ENCODE assay signal across 22 cellular contexts in genomic region chr1:53628286-53628955, GRCh38.
DNase-seq lines count a peak whose midpoint lies in the region; ATAC-seq and TF ChIP-seq lines count a peak whose summit lies in the region.
"Had no signal": no experiment of that assay in that cellular context is flagged by ENCODE, and none has a peak within 500 bp of the region (broad histone marks: within the 10 kb centered on the region; RNA-seq: fewer than 3 reads in every experiment).

No MANE protein-coding gene starts in this region.

- H3K9me3 Mint-ChIP-seq in H9 (no peaks in the 10 kb centered on the region), glutamatergic neuron (ENCODE audit: unreplicated experiment) (peaks cover 15% of the 10 kb centered on the region)
- H3K9me3 Mint-ChIP-seq: CD4-positive, alpha-beta T cell; GM23338 had no signal

- peak; percentile 2 for DNase-seq in GM03348 (ENCODE audit: low spot score)
- DNase-seq in H9 = peak; percentile 13
- DNase-seq in glutamatergic neuron = no peak
- peak; percentile 44 to 50 for DNase-seq in suprapubic skin (ENCODE audit: low spot score in 2 of 2)
- no peak for DNase-seq in KBM-7
- no peak for DNase-seq in activated effector memory CD4-positive, alpha-beta T cell treated with Interleukin-2 at 50 U/mL for 16 hours
- DNase-seq: Caco-2; CD4-positive, alpha-beta T cell; DMS79 treated with DMSO at 0.1 percent for 48 hours; IMR-90; NCI-H1105; NCI-H146; NCI-H2029; NCI-H2227 treated with DMSO at 0.1 percent for 48 hours; NCI-H510A; SIG-M5 had no signal

- no peak overlapping the region for H3K4me3 ChIP-seq in suprapubic skin
- H3K4me3 ChIP-seq: BLaER1, GM12878, GM23338 had no signal

- no peak overlapping the region for H2BK15ac ChIP-seq in H9 (ENCODE audit: low read depth, low read length)

- H3K4ac ChIP-seq in H9 (ENCODE audit: low read depth, low read length) = no peak overlapping the region

- no peak overlapping the region for H3K27ac Mint-ChIP-seq in H9
- peak overlapping the region; percentile 87 for H3K27ac Mint-ChIP-seq in glutamatergic neuron (ENCODE audit: unreplicated experiment)
- H3K27ac Mint-ChIP-seq: CD4-positive, alpha-beta T cell; GM23338 had no signal

- no peak overlapping the region for H2BK120ac ChIP-seq in H9 (ENCODE audit: low read depth, low read length, poor library complexity, severe bottlenecking)

- H3K4me2 ChIP-seq in H9 (ENCODE audit: insufficient read depth, insufficient read length, low read length) = no peak overlapping the region
- H3K4me2 ChIP-seq: BLaER1, GM23338 had no signal

- H4K5ac ChIP-seq in H9 (ENCODE audit: insufficient read length, low read depth, low read length) = no peak overlapping the region

- no peaks in the 10 kb centered on the region for H3K79me2 ChIP-seq in H9 (ENCODE audit: insufficient read depth, low read length)

- TF ChIP-seq EP300 in suprapubic skin (IDR thresholded peaks at IDR 0.05) = no peak

- H3K4me1 Mint-ChIP-seq in H9 = peaks cover 0 to 8% of the 10 kb centered on the region in 2 experiments; a peak in 1 of 4 replicates
- peaks cover 31% of the 10 kb centered on the region for H3K4me1 Mint-ChIP-seq in glutamatergic neuron (ENCODE audit: low read depth, unreplicated experiment)

- no peak overlapping the region for H2BK12ac ChIP-seq in H9 (ENCODE audit: insufficient read length, low read depth, low read length)

- H3K27ac ChIP-seq in H9 (ENCODE audit: insufficient read length, low read depth, low read length) = no peak overlapping the region
- H3K27ac ChIP-seq in suprapubic skin = no peak overlapping the region
- H3K27ac ChIP-seq: BLaER1, RWPE1 had no signal

- H3K36me3 ChIP-seq in suprapubic skin = no peaks in the 10 kb centered on the region
- H3K36me3 ChIP-seq: BLaER1 had no signal

- H3K27me3 Mint-ChIP-seq in H9 (ENCODE audit: low read depth) (peaks cover 1% of the 10 kb centered on the region; the same call in 1 of the 2 replicates), glutamatergic neuron (ENCODE audit: unreplicated experiment) (peaks cover 20% of the 10 kb centered on the region)
- H3K27me3 Mint-ChIP-seq: CD4-positive, alpha-beta T cell had no signal

- H2AFZ ChIP-seq in H9 (ENCODE audit: low read length) = no peak overlapping the region
- H2AFZ ChIP-seq: GM23338 had no signal

- H2BK20ac ChIP-seq in H9 (ENCODE audit: low read depth, low read length, poor library complexity, severe bottlenecking) = no peak overlapping the region

- no peak overlapping the region; the same call in 1 of the 2 replicates for H3K14ac ChIP-seq in H9 (ENCODE audit: insufficient read depth, low read length)

- no peak for TF ChIP-seq POLR2A in suprapubic skin (IDR thresholded peaks at IDR 0.05)

- H3K9me3 ChIP-seq in H9 (ENCODE audit: control insufficient read depth, low read depth, low read length) = no peaks in the 10 kb centered on the region
- H3K9me3 ChIP-seq in suprapubic skin = no peaks in the 10 kb centered on the region
- H3K9me3 ChIP-seq: BLaER1, Caco-2 had no signal

- no peak overlapping the region for H4K91ac ChIP-seq in H9 (ENCODE audit: insufficient read length, low read depth, low read length)

- H3K4me3 Mint-ChIP-seq in H9 (no peak overlapping the region), glutamatergic neuron (ENCODE audit: unreplicated experiment) (no peak overlapping the region)
- H3K4me3 Mint-ChIP-seq: CD4-positive, alpha-beta T cell; GM23338 had no signal

- in situ Hi-C loops in KBM-7 (cut with MboI; ENCODE audit: low pct_unique_long_range_greater_than_20kb, low sequenced_read_pairs) = no loop called here

- H3K27me3 ChIP-seq in H9 (ENCODE audit: insufficient read depth, low read length) (no peaks in the 10 kb centered on the region; the same call in 1 of the 2 replicates), suprapubic skin (no peaks in the 10 kb centered on the region)
- H3K27me3 ChIP-seq: BLaER1 had no signal

- H3K36me3 Mint-ChIP-seq in H9 (ENCODE audit: insufficient read depth in 1 of 3, low read depth in 3 of 3) = no peaks in the 10 kb centered on the region; a peak in 1 of 7 replicates
- H3K36me3 Mint-ChIP-seq in glutamatergic neuron (ENCODE audit: unreplicated experiment) = no peaks in the 10 kb centered on the region

- no peak for ATAC-seq in GM21423 (IDR thresholded peaks at IDR 0.05; ENCODE audit: unreplicated experiment)
- ATAC-seq: GM12878, GM23338, HCT116 had no signal

- H3K23me2 ChIP-seq in H9 (ENCODE audit: insufficient read length, low read depth, low read length, poor library complexity, severe bottlenecking) = peaks cover 2% of the 10 kb centered on the region

- no CpG with 5 or more reads among the region's 14 CpGs for WGBS in H9 (ENCODE audit: extremely low coverage, insufficient read length, low lambda C conversion rate)
- 93% methylated on average over 14 of the region's 14 CpGs for WGBS in suprapubic skin

- H3K18ac ChIP-seq in H9 (ENCODE audit: insufficient read length, low read depth, low read length) = no peak overlapping the region

- no peak overlapping the region for H2AK5ac ChIP-seq in H9 (ENCODE audit: insufficient read length, low read length)

- H2BK5ac ChIP-seq in H9 (ENCODE audit: insufficient read length, low read length) = no peak overlapping the region

- no peak overlapping the region for H3K56ac ChIP-seq in H9 (ENCODE audit: insufficient read length, low read depth, low read length)

- no peaks in the 10 kb centered on the region for H3K4me1 ChIP-seq in H9 (ENCODE audit: insufficient read depth, low read length)
- H3K4me1 ChIP-seq in suprapubic skin = peaks cover 4% of the 10 kb centered on the region
- H3K4me1 ChIP-seq: Caco-2 had no signal

- no peak overlapping the region for H4K8ac ChIP-seq in H9 (replicated peaks; ENCODE audit: insufficient read length, low read depth, low read length)

- H4K20me1 ChIP-seq in H9 (ENCODE audit: control insufficient read depth, insufficient read depth, insufficient read length) = no peaks in the 10 kb centered on the region
- H4K20me1 ChIP-seq: BLaER1 had no signal

- no peak overlapping the region for H3K9ac ChIP-seq in H9 (ENCODE audit: extremely low read depth, insufficient read length, low read length)
- H3K9ac ChIP-seq: BLaER1 had no signal

- no peaks in the 10 kb centered on the region for H3K79me1 ChIP-seq in H9 (ENCODE audit: insufficient read depth, low read depth, low read length, poor library complexity, severe bottlenecking)

- no peak overlapping the region for H3T11ph ChIP-seq in H9 (ENCODE audit: low read length)

- TF ChIP-seq CTCF in H9 (conservative IDR thresholded peaks at IDR 0.05) (no peak), glutamatergic neuron (IDR thresholded peaks at IDR 0.05; ENCODE audit: partially characterized antibody, unreplicated experiment) (no peak), suprapubic skin (IDR thresholded peaks at IDR 0.05) (no peak)

- H3K23ac ChIP-seq in H9 (ENCODE audit: insufficient read length, low read depth, low read length) = no peak overlapping the region

Comparison
In these comparisons a context has a peak if more than half of its experiments do, and no peak if none do; other contexts are left out.
1. DNase-seq: peak in GM03348 (single experiment), H9 (single experiment) and suprapubic skin (2 of 2); none in glutamatergic neuron (single experiment), KBM-7 (single experiment) and activated effector memory CD4-positive, alpha-beta T cell treated with Interleukin-2 at 50 U/mL for 16 hours (single experiment).